ENCODE assay signal across 1 cellular context in the genomic region with DNA sequence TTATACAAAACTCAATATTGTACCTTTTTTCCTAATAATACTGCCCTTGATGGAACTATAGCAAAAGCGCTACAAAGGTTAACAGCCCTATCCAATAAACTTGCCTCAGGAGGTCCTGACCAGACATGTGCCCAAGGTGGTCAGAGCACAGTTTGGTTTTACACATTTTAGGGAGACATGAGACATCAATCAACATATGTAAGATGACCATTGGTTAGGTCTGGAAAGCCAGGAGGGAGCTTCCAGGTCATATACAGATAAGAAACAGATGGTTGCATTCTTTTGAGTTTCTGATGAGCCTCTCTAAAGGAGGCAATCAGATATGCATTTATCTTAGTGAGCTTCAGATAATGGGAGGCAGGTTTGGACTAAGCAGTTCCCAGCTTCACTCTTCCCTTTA.
A peak's percentile ranks its signal among the peaks of the same experiment; 100 is the strongest.
TF ChIP-seq lines count a peak whose summit lies in the region.

No MANE protein-coding gene starts in this region.

TF ChIP-seq in K562, 482 proteins besides CTCF, POLR2A, EP300 and RAD21 (continued from another document and continues in another):
- TF ChIP-seq, protein P1, sequence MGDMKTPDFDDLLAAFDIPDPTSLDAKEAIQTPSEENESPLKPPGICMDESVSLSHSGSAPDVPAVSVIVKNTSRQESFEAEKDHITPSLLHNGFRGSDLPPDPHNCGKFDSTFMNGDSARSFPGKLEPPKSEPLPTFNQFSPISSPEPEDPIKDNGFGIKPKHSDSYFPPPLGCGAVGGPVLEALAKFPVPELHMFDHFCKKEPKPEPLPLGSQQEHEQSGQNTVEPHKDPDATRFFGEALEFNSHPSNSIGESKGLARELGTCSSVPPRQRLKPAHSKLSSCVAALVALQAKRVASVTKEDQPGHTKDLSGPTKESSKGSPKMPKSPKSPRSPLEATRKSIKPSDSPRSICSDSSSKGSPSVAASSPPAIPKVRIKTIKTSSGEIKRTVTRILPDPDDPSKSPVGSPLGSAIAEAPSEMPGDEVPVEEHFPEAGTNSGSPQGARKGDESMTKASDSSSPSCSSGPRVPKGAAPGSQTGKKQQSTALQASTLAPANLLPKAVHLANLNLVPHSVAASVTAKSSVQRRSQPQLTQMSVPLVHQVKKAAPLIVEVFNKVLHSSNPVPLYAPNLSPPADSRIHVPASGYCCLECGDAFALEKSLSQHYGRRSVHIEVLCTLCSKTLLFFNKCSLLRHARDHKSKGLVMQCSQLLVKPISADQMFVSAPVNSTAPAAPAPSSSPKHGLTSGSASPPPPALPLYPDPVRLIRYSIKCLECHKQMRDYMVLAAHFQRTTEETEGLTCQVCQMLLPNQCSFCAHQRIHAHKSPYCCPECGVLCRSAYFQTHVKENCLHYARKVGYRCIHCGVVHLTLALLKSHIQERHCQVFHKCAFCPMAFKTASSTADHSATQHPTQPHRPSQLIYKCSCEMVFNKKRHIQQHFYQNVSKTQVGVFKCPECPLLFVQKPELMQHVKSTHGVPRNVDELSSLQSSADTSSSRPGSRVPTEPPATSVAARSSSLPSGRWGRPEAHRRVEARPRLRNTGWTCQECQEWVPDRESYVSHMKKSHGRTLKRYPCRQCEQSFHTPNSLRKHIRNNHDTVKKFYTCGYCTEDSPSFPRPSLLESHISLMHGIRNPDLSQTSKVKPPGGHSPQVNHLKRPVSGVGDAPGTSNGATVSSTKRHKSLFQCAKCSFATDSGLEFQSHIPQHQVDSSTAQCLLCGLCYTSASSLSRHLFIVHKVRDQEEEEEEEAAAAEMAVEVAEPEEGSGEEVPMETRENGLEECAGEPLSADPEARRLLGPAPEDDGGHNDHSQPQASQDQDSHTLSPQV (IDR thresholded peaks at IDR 0.05): peak; percentile 64; the same call in 1 of the 2 replicates
- TF ChIP-seq DPF2 (IDR thresholded peaks at IDR 0.05) (peak; percentile 58; the same call in 1 of the 2 replicates), FOS (IDR thresholded peaks at IDR 0.05; ENCODE audit: extremely low read depth, insufficient read length) (no peak), CBFA2T2 (conservative IDR thresholded peaks at IDR 0.05) (peak; percentile 48), GATAD2A (IDR thresholded peaks at IDR 0.05) (no peak), SIRT6 (IDR thresholded peaks at IDR 0.05; ENCODE audit: low read depth, low read length) (no peak), XRCC3 (IDR thresholded peaks at IDR 0.05) (no peak), CBFA2T3 (IDR thresholded peaks at IDR 0.05) (peak; percentile 68), ZFX (CRISPR knock-in tag; IDR thresholded peaks at IDR 0.05) (no peak), FOXP1 (CRISPR knock-in tag; IDR thresholded peaks at IDR 0.05) (no peak), ZKSCAN3 (CRISPR knock-in tag; IDR thresholded peaks at IDR 0.05) (no peak), ZNF644 (tag; IDR thresholded peaks at IDR 0.05; ENCODE audit: low read depth) (0 out of 2 replicates have a peak, but pooled peaks have one; percentile 23), KAT7 (CRISPR knock-in tag; IDR thresholded peaks at IDR 0.05; ENCODE audit: borderline replicate concordance) (no peak), ZBED1 (IDR thresholded peaks at IDR 0.05) (no peak), ZNF717 (CRISPR knock-in tag; IDR thresholded peaks at IDR 0.05) (no peak), ARID1B (IDR thresholded peaks at IDR 0.05) (peak; percentile 57), NBN (IDR thresholded peaks at IDR 0.05; ENCODE audit: low read depth) (no peak), GATA2 (CRISPR knock-in tag; IDR thresholded peaks at IDR 0.05) (no peak), ZNF124 (CRISPR knock-in tag; IDR thresholded peaks at IDR 0.05) (no peak), PURB (CRISPR knock-in tag; IDR thresholded peaks at IDR 0.05; ENCODE audit: low read depth) (no peak), NR2C1 (IDR thresholded peaks at IDR 0.05) (peak; percentile 61), NR2C1 (tag; IDR thresholded peaks at IDR 0.05) (no peak), KLF13 (tag; IDR thresholded peaks at IDR 0.05; ENCODE audit: borderline replicate concordance, low read depth) (no peak), SOX6 (IDR thresholded peaks at IDR 0.05) (peak; percentile 62; the same call in 1 of the 2 replicates), ZBTB17 (CRISPR knock-in tag; IDR thresholded peaks at IDR 0.05) (no peak), ZNF764 (CRISPR knock-in tag; IDR thresholded peaks at IDR 0.05; ENCODE audit: low read depth) (no peak), NR3C1 (CRISPR knock-in tag; IDR thresholded peaks at IDR 0.05) (no peak)
- TF ChIP-seq, protein P2, sequence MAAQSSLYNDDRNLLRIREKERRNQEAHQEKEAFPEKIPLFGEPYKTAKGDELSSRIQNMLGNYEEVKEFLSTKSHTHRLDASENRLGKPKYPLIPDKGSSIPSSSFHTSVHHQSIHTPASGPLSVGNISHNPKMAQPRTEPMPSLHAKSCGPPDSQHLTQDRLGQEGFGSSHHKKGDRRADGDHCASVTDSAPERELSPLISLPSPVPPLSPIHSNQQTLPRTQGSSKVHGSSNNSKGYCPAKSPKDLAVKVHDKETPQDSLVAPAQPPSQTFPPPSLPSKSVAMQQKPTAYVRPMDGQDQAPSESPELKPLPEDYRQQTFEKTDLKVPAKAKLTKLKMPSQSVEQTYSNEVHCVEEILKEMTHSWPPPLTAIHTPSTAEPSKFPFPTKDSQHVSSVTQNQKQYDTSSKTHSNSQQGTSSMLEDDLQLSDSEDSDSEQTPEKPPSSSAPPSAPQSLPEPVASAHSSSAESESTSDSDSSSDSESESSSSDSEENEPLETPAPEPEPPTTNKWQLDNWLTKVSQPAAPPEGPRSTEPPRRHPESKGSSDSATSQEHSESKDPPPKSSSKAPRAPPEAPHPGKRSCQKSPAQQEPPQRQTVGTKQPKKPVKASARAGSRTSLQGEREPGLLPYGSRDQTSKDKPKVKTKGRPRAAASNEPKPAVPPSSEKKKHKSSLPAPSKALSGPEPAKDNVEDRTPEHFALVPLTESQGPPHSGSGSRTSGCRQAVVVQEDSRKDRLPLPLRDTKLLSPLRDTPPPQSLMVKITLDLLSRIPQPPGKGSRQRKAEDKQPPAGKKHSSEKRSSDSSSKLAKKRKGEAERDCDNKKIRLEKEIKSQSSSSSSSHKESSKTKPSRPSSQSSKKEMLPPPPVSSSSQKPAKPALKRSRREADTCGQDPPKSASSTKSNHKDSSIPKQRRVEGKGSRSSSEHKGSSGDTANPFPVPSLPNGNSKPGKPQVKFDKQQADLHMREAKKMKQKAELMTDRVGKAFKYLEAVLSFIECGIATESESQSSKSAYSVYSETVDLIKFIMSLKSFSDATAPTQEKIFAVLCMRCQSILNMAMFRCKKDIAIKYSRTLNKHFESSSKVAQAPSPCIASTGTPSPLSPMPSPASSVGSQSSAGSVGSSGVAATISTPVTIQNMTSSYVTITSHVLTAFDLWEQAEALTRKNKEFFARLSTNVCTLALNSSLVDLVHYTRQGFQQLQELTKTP (IDR thresholded peaks at IDR 0.05; ENCODE audit: low read depth in 1 of 2, partially characterized antibody in 2 of 2): no peak
- TF ChIP-seq, protein P3, sequence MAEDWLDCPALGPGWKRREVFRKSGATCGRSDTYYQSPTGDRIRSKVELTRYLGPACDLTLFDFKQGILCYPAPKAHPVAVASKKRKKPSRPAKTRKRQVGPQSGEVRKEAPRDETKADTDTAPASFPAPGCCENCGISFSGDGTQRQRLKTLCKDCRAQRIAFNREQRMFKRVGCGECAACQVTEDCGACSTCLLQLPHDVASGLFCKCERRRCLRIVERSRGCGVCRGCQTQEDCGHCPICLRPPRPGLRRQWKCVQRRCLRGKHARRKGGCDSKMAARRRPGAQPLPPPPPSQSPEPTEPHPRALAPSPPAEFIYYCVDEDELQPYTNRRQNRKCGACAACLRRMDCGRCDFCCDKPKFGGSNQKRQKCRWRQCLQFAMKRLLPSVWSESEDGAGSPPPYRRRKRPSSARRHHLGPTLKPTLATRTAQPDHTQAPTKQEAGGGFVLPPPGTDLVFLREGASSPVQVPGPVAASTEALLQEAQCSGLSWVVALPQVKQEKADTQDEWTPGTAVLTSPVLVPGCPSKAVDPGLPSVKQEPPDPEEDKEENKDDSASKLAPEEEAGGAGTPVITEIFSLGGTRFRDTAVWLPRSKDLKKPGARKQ (CRISPR knock-in tag; IDR thresholded peaks at IDR 0.05): no peak
- TF ChIP-seq, protein P4, sequence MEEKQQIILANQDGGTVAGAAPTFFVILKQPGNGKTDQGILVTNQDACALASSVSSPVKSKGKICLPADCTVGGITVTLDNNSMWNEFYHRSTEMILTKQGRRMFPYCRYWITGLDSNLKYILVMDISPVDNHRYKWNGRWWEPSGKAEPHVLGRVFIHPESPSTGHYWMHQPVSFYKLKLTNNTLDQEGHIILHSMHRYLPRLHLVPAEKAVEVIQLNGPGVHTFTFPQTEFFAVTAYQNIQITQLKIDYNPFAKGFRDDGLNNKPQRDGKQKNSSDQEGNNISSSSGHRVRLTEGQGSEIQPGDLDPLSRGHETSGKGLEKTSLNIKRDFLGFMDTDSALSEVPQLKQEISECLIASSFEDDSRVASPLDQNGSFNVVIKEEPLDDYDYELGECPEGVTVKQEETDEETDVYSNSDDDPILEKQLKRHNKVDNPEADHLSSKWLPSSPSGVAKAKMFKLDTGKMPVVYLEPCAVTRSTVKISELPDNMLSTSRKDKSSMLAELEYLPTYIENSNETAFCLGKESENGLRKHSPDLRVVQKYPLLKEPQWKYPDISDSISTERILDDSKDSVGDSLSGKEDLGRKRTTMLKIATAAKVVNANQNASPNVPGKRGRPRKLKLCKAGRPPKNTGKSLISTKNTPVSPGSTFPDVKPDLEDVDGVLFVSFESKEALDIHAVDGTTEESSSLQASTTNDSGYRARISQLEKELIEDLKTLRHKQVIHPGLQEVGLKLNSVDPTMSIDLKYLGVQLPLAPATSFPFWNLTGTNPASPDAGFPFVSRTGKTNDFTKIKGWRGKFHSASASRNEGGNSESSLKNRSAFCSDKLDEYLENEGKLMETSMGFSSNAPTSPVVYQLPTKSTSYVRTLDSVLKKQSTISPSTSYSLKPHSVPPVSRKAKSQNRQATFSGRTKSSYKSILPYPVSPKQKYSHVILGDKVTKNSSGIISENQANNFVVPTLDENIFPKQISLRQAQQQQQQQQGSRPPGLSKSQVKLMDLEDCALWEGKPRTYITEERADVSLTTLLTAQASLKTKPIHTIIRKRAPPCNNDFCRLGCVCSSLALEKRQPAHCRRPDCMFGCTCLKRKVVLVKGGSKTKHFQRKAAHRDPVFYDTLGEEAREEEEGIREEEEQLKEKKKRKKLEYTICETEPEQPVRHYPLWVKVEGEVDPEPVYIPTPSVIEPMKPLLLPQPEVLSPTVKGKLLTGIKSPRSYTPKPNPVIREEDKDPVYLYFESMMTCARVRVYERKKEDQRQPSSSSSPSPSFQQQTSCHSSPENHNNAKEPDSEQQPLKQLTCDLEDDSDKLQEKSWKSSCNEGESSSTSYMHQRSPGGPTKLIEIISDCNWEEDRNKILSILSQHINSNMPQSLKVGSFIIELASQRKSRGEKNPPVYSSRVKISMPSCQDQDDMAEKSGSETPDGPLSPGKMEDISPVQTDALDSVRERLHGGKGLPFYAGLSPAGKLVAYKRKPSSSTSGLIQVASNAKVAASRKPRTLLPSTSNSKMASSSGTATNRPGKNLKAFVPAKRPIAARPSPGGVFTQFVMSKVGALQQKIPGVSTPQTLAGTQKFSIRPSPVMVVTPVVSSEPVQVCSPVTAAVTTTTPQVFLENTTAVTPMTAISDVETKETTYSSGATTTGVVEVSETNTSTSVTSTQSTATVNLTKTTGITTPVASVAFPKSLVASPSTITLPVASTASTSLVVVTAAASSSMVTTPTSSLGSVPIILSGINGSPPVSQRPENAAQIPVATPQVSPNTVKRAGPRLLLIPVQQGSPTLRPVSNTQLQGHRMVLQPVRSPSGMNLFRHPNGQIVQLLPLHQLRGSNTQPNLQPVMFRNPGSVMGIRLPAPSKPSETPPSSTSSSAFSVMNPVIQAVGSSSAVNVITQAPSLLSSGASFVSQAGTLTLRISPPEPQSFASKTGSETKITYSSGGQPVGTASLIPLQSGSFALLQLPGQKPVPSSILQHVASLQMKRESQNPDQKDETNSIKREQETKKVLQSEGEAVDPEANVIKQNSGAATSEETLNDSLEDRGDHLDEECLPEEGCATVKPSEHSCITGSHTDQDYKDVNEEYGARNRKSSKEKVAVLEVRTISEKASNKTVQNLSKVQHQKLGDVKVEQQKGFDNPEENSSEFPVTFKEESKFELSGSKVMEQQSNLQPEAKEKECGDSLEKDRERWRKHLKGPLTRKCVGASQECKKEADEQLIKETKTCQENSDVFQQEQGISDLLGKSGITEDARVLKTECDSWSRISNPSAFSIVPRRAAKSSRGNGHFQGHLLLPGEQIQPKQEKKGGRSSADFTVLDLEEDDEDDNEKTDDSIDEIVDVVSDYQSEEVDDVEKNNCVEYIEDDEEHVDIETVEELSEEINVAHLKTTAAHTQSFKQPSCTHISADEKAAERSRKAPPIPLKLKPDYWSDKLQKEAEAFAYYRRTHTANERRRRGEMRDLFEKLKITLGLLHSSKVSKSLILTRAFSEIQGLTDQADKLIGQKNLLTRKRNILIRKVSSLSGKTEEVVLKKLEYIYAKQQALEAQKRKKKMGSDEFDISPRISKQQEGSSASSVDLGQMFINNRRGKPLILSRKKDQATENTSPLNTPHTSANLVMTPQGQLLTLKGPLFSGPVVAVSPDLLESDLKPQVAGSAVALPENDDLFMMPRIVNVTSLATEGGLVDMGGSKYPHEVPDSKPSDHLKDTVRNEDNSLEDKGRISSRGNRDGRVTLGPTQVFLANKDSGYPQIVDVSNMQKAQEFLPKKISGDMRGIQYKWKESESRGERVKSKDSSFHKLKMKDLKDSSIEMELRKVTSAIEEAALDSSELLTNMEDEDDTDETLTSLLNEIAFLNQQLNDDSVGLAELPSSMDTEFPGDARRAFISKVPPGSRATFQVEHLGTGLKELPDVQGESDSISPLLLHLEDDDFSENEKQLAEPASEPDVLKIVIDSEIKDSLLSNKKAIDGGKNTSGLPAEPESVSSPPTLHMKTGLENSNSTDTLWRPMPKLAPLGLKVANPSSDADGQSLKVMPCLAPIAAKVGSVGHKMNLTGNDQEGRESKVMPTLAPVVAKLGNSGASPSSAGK (IDR thresholded peaks at IDR 0.05): peak; percentile 61
- TF ChIP-seq, protein P5, sequence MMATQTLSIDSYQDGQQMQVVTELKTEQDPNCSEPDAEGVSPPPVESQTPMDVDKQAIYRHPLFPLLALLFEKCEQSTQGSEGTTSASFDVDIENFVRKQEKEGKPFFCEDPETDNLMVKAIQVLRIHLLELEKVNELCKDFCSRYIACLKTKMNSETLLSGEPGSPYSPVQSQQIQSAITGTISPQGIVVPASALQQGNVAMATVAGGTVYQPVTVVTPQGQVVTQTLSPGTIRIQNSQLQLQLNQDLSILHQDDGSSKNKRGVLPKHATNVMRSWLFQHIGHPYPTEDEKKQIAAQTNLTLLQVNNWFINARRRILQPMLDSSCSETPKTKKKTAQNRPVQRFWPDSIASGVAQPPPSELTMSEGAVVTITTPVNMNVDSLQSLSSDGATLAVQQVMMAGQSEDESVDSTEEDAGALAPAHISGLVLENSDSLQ (IDR thresholded peaks at IDR 0.05): peak; percentile 94
- TF ChIP-seq, protein P6, sequence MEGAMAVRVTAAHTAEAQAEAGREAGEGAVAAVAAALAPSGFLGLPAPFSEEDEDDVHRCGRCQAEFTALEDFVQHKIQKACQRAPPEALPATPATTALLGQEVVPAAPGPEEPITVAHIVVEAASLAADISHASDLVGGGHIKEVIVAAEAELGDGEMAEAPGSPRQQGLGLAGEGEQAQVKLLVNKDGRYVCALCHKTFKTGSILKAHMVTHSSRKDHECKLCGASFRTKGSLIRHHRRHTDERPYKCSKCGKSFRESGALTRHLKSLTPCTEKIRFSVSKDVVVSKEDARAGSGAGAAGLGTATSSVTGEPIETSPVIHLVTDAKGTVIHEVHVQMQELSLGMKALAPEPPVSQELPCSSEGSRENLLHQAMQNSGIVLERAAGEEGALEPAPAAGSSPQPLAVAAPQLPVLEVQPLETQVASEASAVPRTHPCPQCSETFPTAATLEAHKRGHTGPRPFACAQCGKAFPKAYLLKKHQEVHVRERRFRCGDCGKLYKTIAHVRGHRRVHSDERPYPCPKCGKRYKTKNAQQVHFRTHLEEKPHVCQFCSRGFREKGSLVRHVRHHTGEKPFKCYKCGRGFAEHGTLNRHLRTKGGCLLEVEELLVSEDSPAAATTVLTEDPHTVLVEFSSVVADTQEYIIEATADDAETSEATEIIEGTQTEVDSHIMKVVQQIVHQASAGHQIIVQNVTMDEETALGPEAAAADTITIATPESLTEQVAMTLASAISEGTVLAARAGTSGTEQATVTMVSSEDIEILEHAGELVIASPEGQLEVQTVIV (CRISPR knock-in tag; IDR thresholded peaks at IDR 0.05; ENCODE audit: borderline replicate concordance): no peak
